Comparison of ENCODE assay signal across 12 cellular contexts in genomic region chr3:63934484-63934883, GRCh38. TPM values are rescaled to one million over a fixed set of nuclear protein-coding genes. Genes with fewer than 3 reads are reported as not detected.
A peak's percentile ranks its signal among the peaks of the same experiment; 100 is the strongest.
DNase-seq lines count a peak whose midpoint lies in the region; ATAC-seq and TF ChIP-seq lines count a peak whose summit lies in the region.
"Had no signal": no experiment of that assay in that cellular context is flagged by ENCODE, and none has a peak within 500 bp of the region (broad histone marks: within the 10 kb centered on the region; RNA-seq: fewer than 3 reads in every experiment).

No MANE protein-coding gene starts in this region.

- DNase-seq in activated CD4-positive, alpha-beta T cell treated with anti-CD3 and anti-CD28 coated beads for 36 hours, result no peak
- DNase-seq in activated CD4-positive, alpha-beta T cell treated with anti-CD3 and anti-CD28 coated beads, Interleukin-2, amount 50 U/mL, for 4 hours, result no peak
- peak; percentile 97 for DNase-seq in MV-4-11 (lab: John Stamatoyannopoulos, UW)
- DNase-seq in activated naive CD8-positive, alpha-beta T cell treated with anti-CD3 and anti-CD28 coated beads, Interleukin-2, amount 50 U/mL, for 24 hours, result no peak
- no peak for DNase-seq in osteocyte (ENCODE audit: extremely low spot score, unreplicated experiment)
- DNase-seq in NCI-H524 (lab: John Stamatoyannopoulos, UW), result no peak
- no peak for DNase-seq in Ammon's horn (ENCODE audit: low spot score)
- DNase-seq: NCI-H1417 had no signal

- H3K4me3 ChIP-seq in skeletal muscle tissue (ENCODE audit: low read length in 3 of 3), result no peak overlapping the region

- CTCF ChIA-PET in activated CD4-positive, alpha-beta T cell treated with anti-CD3 and anti-CD28 coated beads for 36 hours (lab: Charles Lee), result no interaction called here

- no peaks in the 10 kb centered on the region for H3K9me3 Mint-ChIP-seq in activated CD4-positive, alpha-beta T cell treated with anti-CD3 and anti-CD28 coated beads for 36 hours (ENCODE audit: low read depth)
- no peaks in the 10 kb centered on the region for H3K9me3 Mint-ChIP-seq in activated naive CD8-positive, alpha-beta T cell treated with anti-CD3 and anti-CD28 coated beads, Interleukin-2, amount 50 U/mL, for 24 hours
- no peaks in the 10 kb centered on the region for H3K9me3 Mint-ChIP-seq in osteocyte (ENCODE audit: unreplicated experiment)
- H3K9me3 Mint-ChIP-seq: WTC11 had no signal

- H3K9ac ChIP-seq in skeletal muscle tissue (ENCODE audit: low read depth in 1 of 3, low read length in 3 of 3), result no peak overlapping the region

- no peak for TF ChIP-seq CTCF in osteocyte (IDR thresholded peaks at IDR 0.05)

- peak overlapping the region; percentile 14 for H3K27ac ChIP-seq in skeletal muscle tissue (ENCODE audit: low read depth, low read length)

- no peaks in the 10 kb centered on the region for H3K9me3 ChIP-seq in skeletal muscle tissue (ENCODE audit: control insufficient read depth in 3 of 3, low read length in 3 of 3)

- no peaks in the 10 kb centered on the region for H3K27me3 Mint-ChIP-seq in activated CD4-positive, alpha-beta T cell treated with anti-CD3 and anti-CD28 coated beads for 36 hours
- H3K27me3 Mint-ChIP-seq in activated naive CD8-positive, alpha-beta T cell treated with anti-CD3 and anti-CD28 coated beads, Interleukin-2, amount 50 U/mL, for 24 hours, result no peaks in the 10 kb centered on the region
- H3K27me3 Mint-ChIP-seq in osteocyte (ENCODE audit: unreplicated experiment), result no peaks in the 10 kb centered on the region

- peak overlapping the region; percentile 19 for H3K27ac Mint-ChIP-seq in activated CD4-positive, alpha-beta T cell treated with anti-CD3 and anti-CD28 coated beads for 36 hours
- H3K27ac Mint-ChIP-seq in activated naive CD8-positive, alpha-beta T cell treated with anti-CD3 and anti-CD28 coated beads, Interleukin-2, amount 50 U/mL, for 24 hours, result peak overlapping the region; percentile 66
- H3K27ac Mint-ChIP-seq in osteocyte (ENCODE audit: unreplicated experiment), result no peak overlapping the region

- no peaks in the 10 kb centered on the region for H3K27me3 ChIP-seq in skeletal muscle tissue (ENCODE audit: control insufficient read depth in 3 of 3, insufficient read depth in 3 of 3, low read length in 3 of 3)

- peaks cover 26% of the 10 kb centered on the region for H3K36me3 Mint-ChIP-seq in activated CD4-positive, alpha-beta T cell treated with anti-CD3 and anti-CD28 coated beads for 36 hours (ENCODE audit: low read depth)
- peaks cover 28% of the 10 kb centered on the region for H3K36me3 Mint-ChIP-seq in activated naive CD8-positive, alpha-beta T cell treated with anti-CD3 and anti-CD28 coated beads, Interleukin-2, amount 50 U/mL, for 24 hours (ENCODE audit: low read depth)
- peaks cover 12% of the 10 kb centered on the region for H3K36me3 Mint-ChIP-seq in osteocyte (ENCODE audit: unreplicated experiment)
- H3K36me3 Mint-ChIP-seq: WTC11 had no signal

- no peaks in the 10 kb centered on the region for H3K36me3 ChIP-seq in skeletal muscle tissue (ENCODE audit: control insufficient read depth in 3 of 3, insufficient read depth in 3 of 3, low read length in 3 of 3)

- no peak overlapping the region for H3K4me3 Mint-ChIP-seq in activated CD4-positive, alpha-beta T cell treated with anti-CD3 and anti-CD28 coated beads for 36 hours
- peak overlapping the region; percentile 3 for H3K4me3 Mint-ChIP-seq in activated naive CD8-positive, alpha-beta T cell treated with anti-CD3 and anti-CD28 coated beads, Interleukin-2, amount 50 U/mL, for 24 hours
- no peak overlapping the region for H3K4me3 Mint-ChIP-seq in osteocyte (ENCODE audit: unreplicated experiment)
- H3K4me3 Mint-ChIP-seq: WTC11 had no signal

- intact Hi-C loops in activated CD4-positive, alpha-beta T cell treated with anti-CD3 and anti-CD28 coated beads for 36 hours (cut with DNase I, micrococcal nuclease), result no loop called here

- POLR2A ChIA-PET in activated CD4-positive, alpha-beta T cell treated with anti-CD3 and anti-CD28 coated beads for 36 hours (lab: Charles Lee), result no interaction called here

- peaks cover 71% of the 10 kb centered on the region for H3K4me1 Mint-ChIP-seq in activated CD4-positive, alpha-beta T cell treated with anti-CD3 and anti-CD28 coated beads for 36 hours
- H3K4me1 Mint-ChIP-seq in activated naive CD8-positive, alpha-beta T cell treated with anti-CD3 and anti-CD28 coated beads, Interleukin-2, amount 50 U/mL, for 24 hours, result peaks cover 79% of the 10 kb centered on the region
- peaks cover 20% of the 10 kb centered on the region for H3K4me1 Mint-ChIP-seq in osteocyte (ENCODE audit: unreplicated experiment)

- ATAC-seq in activated CD4-positive, alpha-beta T cell treated with anti-CD3 and anti-CD28 coated beads for 36 hours, result peak; percentile 30
- ATAC-seq in activated naive CD8-positive, alpha-beta T cell treated with anti-CD3 and anti-CD28 coated beads, Interleukin-2, amount 50 U/mL, for 24 hours, result peak; percentile 54

- H3K4me1 ChIP-seq in skeletal muscle tissue (ENCODE audit: control insufficient read depth in 3 of 3, insufficient read depth in 3 of 3, low read length in 3 of 3), result peaks cover 10 to 25% (median 19%) of the 10 kb centered on the region in 3 donors

RNA-seq across cellular contexts. Expression of gene SCAANT1, which starts 22.3 kb away (rescaled TPM):
- total RNA-seq in activated CD4-positive, alpha-beta T cell treated with anti-CD3 and anti-CD28 coated beads for 36 hours, result not detected
- total RNA-seq in skeletal muscle tissue (not detected), osteocyte (not detected in 2 replicates)
- total RNA-seq: A172, subcutaneous adipose tissue had no signal
